ENCODE assay signal across 13 cellular contexts in the genomic region with DNA sequence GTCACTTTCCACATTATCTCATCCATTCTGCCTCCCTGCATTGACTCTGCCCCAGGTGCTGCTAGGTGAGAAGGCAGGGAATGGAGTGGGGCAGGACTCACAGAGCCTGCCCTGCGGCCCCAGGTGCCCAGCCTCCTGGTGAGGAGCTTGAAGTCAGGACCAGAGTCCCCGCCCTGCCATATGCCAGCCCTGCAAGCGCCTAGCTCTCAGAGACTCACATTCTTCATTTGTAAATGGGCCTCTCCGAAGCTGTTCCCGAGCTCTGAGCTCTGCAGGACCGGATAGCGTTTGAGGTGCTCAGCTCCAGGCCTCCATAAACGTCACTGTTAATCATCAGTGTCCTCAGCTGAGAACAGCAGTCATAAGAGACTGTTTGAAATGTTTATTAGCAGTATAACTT.
DNase-seq lines count a peak whose midpoint lies in the region; ATAC-seq and TF ChIP-seq lines count a peak whose summit lies in the region.
"Had no signal": no experiment of that assay in that cellular context is flagged by ENCODE, and none has a peak within 500 bp of the region (broad histone marks: within the 10 kb centered on the region; RNA-seq: fewer than 3 reads in every experiment).

No MANE protein-coding gene starts in this region.

- H3K27ac ChIP-seq in thyroid gland: peak overlapping the region in 2 of 3 donors; percentile 17 to 35
- H3K27ac ChIP-seq: KMS-11 had no signal

- peaks cover 13% of the 10 kb centered on the region for H3K4me1 Mint-ChIP-seq in glutamatergic neuron (ENCODE audit: low read depth, unreplicated experiment)

- 72 to 77% methylated on average over 8 of the region's 8 CpGs for WGBS in thyroid gland, 2 donors

- peaks cover 27 to 61% of the 10 kb centered on the region in 2 donors for H3K4me1 ChIP-seq in thyroid gland

- DNase-seq in NCI-H1417 (lab: John Stamatoyannopoulos, UW) (peak in 2 of 3 experiments; percentile 15 to 39), NCI-H1417 treated with DMSO at 0.1 percent for 48 hours (lab: John Stamatoyannopoulos, UW) (no peak), amniotic epithelial cell (ENCODE audit: low read depth) (peak; percentile 54), glutamatergic neuron (no peak), thyroid gland (no peak), NCI-H146 treated with DMSO at 0.1 percent for 48 hours (lab: John Stamatoyannopoulos, UW; ENCODE audit: unreplicated experiment) (no peak)
- no peak for DNase-seq in central memory CD4-positive, alpha-beta T cell
- DNase-seq: activated CD4-positive, alpha-beta memory T cell treated with anti-CD3 and anti-CD28 coated beads for 36 hours; cortex of kidney had no signal

- H3K27me3 Mint-ChIP-seq in glutamatergic neuron (ENCODE audit: unreplicated experiment): peaks cover 2% of the 10 kb centered on the region
- H3K27me3 Mint-ChIP-seq: activated CD4-positive, alpha-beta memory T cell treated with anti-CD3 and anti-CD28 coated beads for 36 hours; stimulated activated naive CD8-positive, alpha-beta T cell treated with anti-CD3 and anti-CD28 coated beads, Interleukin-15, Interleukin-2, amounts not matched to agents 100 ng/mL and 50 ng/mL, for 24 hours had no signal

- TF ChIP-seq CTCF in glutamatergic neuron (IDR thresholded peaks at IDR 0.05; ENCODE audit: partially characterized antibody, unreplicated experiment) (no peak), thyroid gland (IDR thresholded peaks at IDR 0.05) (no peak)

- H3K27me3 ChIP-seq in thyroid gland: no peaks in the 10 kb centered on the region

- H3K9me3 Mint-ChIP-seq in glutamatergic neuron (ENCODE audit: unreplicated experiment): peaks cover 6% of the 10 kb centered on the region
- H3K9me3 Mint-ChIP-seq: activated CD4-positive, alpha-beta memory T cell treated with anti-CD3 and anti-CD28 coated beads for 36 hours; stimulated activated naive CD8-positive, alpha-beta T cell treated with anti-CD3 and anti-CD28 coated beads, Interleukin-15, Interleukin-2, amounts not matched to agents 100 ng/mL and 50 ng/mL, for 24 hours had no signal

- no peak overlapping the region for H3K4me3 ChIP-seq in thyroid gland (replicated peaks in 1 of 3)

- intact Hi-C loops in thyroid gland (cut with DNase I): no loop called here

- ATAC-seq in GM19455 (IDR thresholded peaks at IDR 0.05; ENCODE audit: unreplicated experiment): no peak
- ATAC-seq: right cardiac atrium had no signal

- H3K9me3 ChIP-seq in thyroid gland: no peaks in the 10 kb centered on the region

- H3K27ac Mint-ChIP-seq in glutamatergic neuron (ENCODE audit: unreplicated experiment): peak overlapping the region; percentile 36
- H3K27ac Mint-ChIP-seq: activated CD4-positive, alpha-beta memory T cell treated with anti-CD3 and anti-CD28 coated beads for 36 hours; stimulated activated naive CD8-positive, alpha-beta T cell treated with anti-CD3 and anti-CD28 coated beads, Interleukin-15, Interleukin-2, amounts not matched to agents 100 ng/mL and 50 ng/mL, for 24 hours had no signal

- H3K4me3 Mint-ChIP-seq in glutamatergic neuron (ENCODE audit: unreplicated experiment): peak overlapping the region; percentile 13
- H3K4me3 Mint-ChIP-seq: activated CD4-positive, alpha-beta memory T cell treated with anti-CD3 and anti-CD28 coated beads for 36 hours; stimulated activated naive CD8-positive, alpha-beta T cell treated with anti-CD3 and anti-CD28 coated beads, Interleukin-15, Interleukin-2, amounts not matched to agents 100 ng/mL and 50 ng/mL, for 24 hours had no signal

- H3K36me3 Mint-ChIP-seq in glutamatergic neuron (ENCODE audit: unreplicated experiment): no peaks in the 10 kb centered on the region
- H3K36me3 Mint-ChIP-seq: activated CD4-positive, alpha-beta memory T cell treated with anti-CD3 and anti-CD28 coated beads for 36 hours had no signal

- no peak for TF ChIP-seq POLR2A in thyroid gland (IDR thresholded peaks at IDR 0.05)

- H3K36me3 ChIP-seq in thyroid gland: peaks cover 0 to 4% of the 10 kb centered on the region in 2 donors

Comparison
In these comparisons a context has a peak if more than half of its experiments do, and no peak if none do; other contexts are left out.
1. DNase-seq: peak in NCI-H1417 (2 of 3) and amniotic epithelial cell (single experiment); none in NCI-H1417 treated with DMSO at 0.1 percent for 48 hours (single experiment), glutamatergic neuron (single experiment), thyroid gland (0 of 2), central memory CD4-positive, alpha-beta T cell (single experiment) and NCI-H146 treated with DMSO at 0.1 percent for 48 hours (single experiment).